ENCODE assay signal across 1 cellular context in genomic region chr2:70111752-70112591, GRCh38.
TF ChIP-seq lines count a peak whose summit lies in the region.

No MANE protein-coding gene starts in this region.

TF ChIP-seq in HepG2, 621 proteins besides CTCF, POLR2A, EP300 and RAD21 (continued from another document and continues in another):
- no peak for TF ChIP-seq ATF2 (CRISPR knock-in tag; IDR thresholded peaks at IDR 0.05)
- TF ChIP-seq PLSCR1 (CRISPR knock-in tag; IDR thresholded peaks at IDR 0.05; ENCODE audit: borderline replicate concordance) = no peak
- TF ChIP-seq NFE2L1 (CRISPR knock-in tag; IDR thresholded peaks at IDR 0.05; ENCODE audit: borderline replicate concordance) = no peak
- TF ChIP-seq ZNF761 (CRISPR knock-in tag; conservative IDR thresholded peaks at IDR 0.05) = 0 out of 2 replicates have a peak, but pooled peaks have one; percentile 32
- no peak for TF ChIP-seq PBX2 (CRISPR knock-in tag; IDR thresholded peaks at IDR 0.05)
- no peak for TF ChIP-seq ZNF142 (CRISPR knock-in tag; IDR thresholded peaks at IDR 0.05)
- no peak for TF ChIP-seq ZNF777 (CRISPR knock-in tag; IDR thresholded peaks at IDR 0.05)
- no peak for TF ChIP-seq BCLAF1 (IDR thresholded peaks at IDR 0.05)
- no peak for TF ChIP-seq TIGD3 (CRISPR knock-in tag; IDR thresholded peaks at IDR 0.05; ENCODE audit: borderline replicate concordance)
- no peak for TF ChIP-seq MAFF (IDR thresholded peaks at IDR 0.05; ENCODE audit: low read depth, low read length)
- no peak for TF ChIP-seq ZNF232 (CRISPR knock-in tag; IDR thresholded peaks at IDR 0.05; ENCODE audit: borderline replicate concordance)
- no peak for TF ChIP-seq ZFP37 (CRISPR knock-in tag; IDR thresholded peaks at IDR 0.05; ENCODE audit: borderline replicate concordance)
- TF ChIP-seq ZNF274 (CRISPR knock-in tag; IDR thresholded peaks at IDR 0.05) = 0 out of 2 replicates have a peak, but pooled peaks have one; percentile 26
- TF ChIP-seq PRMT3 (CRISPR knock-in tag; IDR thresholded peaks at IDR 0.05; ENCODE audit: borderline replicate concordance, low read depth) = no peak
- no peak for TF ChIP-seq YEATS4 (CRISPR knock-in tag; IDR thresholded peaks at IDR 0.05; ENCODE audit: borderline replicate concordance)
- 0 out of 2 replicates have a peak, but pooled peaks have one; percentile 22 for TF ChIP-seq BCL6 (CRISPR knock-in tag; IDR thresholded peaks at IDR 0.05)
- TF ChIP-seq ZMYM4 (CRISPR knock-in tag; IDR thresholded peaks at IDR 0.05) = no peak
- no peak for TF ChIP-seq JUND (CRISPR knock-in tag; IDR thresholded peaks at IDR 0.05)
- no peak for TF ChIP-seq ZNF501 (CRISPR knock-in tag; IDR thresholded peaks at IDR 0.05)
- TF ChIP-seq, protein P1, sequence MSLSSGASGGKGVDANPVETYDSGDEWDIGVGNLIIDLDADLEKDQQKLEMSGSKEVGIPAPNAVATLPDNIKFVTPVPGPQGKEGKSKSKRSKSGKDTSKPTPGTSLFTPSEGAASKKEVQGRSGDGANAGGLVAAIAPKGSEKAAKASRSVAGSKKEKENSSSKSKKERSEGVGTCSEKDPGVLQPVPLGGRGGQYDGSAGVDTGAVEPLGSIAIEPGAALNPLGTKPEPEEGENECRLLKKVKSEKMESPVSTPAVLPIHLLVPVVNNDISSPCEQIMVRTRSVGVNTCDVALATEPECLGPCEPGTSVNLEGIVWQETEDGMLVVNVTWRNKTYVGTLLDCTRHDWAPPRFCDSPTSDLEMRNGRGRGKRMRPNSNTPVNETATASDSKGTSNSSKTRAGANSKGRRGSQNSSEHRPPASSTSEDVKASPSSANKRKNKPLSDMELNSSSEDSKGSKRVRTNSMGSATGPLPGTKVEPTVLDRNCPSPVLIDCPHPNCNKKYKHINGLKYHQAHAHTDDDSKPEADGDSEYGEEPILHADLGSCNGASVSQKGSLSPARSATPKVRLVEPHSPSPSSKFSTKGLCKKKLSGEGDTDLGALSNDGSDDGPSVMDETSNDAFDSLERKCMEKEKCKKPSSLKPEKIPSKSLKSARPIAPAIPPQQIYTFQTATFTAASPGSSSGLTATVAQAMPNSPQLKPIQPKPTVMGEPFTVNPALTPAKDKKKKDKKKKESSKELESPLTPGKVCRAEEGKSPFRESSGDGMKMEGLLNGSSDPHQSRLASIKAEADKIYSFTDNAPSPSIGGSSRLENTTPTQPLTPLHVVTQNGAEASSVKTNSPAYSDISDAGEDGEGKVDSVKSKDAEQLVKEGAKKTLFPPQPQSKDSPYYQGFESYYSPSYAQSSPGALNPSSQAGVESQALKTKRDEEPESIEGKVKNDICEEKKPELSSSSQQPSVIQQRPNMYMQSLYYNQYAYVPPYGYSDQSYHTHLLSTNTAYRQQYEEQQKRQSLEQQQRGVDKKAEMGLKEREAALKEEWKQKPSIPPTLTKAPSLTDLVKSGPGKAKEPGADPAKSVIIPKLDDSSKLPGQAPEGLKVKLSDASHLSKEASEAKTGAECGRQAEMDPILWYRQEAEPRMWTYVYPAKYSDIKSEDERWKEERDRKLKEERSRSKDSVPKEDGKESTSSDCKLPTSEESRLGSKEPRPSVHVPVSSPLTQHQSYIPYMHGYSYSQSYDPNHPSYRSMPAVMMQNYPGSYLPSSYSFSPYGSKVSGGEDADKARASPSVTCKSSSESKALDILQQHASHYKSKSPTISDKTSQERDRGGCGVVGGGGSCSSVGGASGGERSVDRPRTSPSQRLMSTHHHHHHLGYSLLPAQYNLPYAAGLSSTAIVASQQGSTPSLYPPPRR (CRISPR knock-in tag; IDR thresholded peaks at IDR 0.05; ENCODE audit: borderline replicate concordance) = no peak
- TF ChIP-seq GTF3A (CRISPR knock-in tag; conservative IDR thresholded peaks at IDR 0.05) = no peak
- peak; percentile 90 for TF ChIP-seq LCORL (IDR thresholded peaks at IDR 0.05)
- TF ChIP-seq LCORL (CRISPR knock-in tag; IDR thresholded peaks at IDR 0.05) = no peak
- no peak for TF ChIP-seq ZKSCAN1 (IDR thresholded peaks at IDR 0.05; ENCODE audit: low read length)
- no peak for TF ChIP-seq THAP9 (CRISPR knock-in tag; IDR thresholded peaks at IDR 0.05; ENCODE audit: borderline replicate concordance)
